17 cellular contexts compared by ENCODE assay signal in genomic region chr7:117092801-117093200, GRCh38.
DNase-seq lines count a peak whose midpoint lies in the region; ATAC-seq and TF ChIP-seq lines count a peak whose summit lies in the region.
"Had no signal": no experiment of that assay in that cellular context is flagged by ENCODE, and none has a peak within 500 bp of the region (broad histone marks: within the 10 kb centered on the region; RNA-seq: fewer than 3 reads in every experiment).

No MANE protein-coding gene starts in this region.

- CTCF ChIA-PET in AG04449 (lab: Yijun Ruan, JAX) = interaction anchor here (1.2 kb wide), 1 partner anchor 8 kb away, joined by 3 read pairs; no protein-coding TSS in a partner anchor

- H3K4me3 ChIP-seq in AG04449 (ENCODE audit: low read depth, low read length) = no peak overlapping the region
- H3K4me3 ChIP-seq: Peyer's patch had no signal

- no peak for TF ChIP-seq CTCF in AG04449 (IDR thresholded peaks at IDR 0.05; ENCODE audit: insufficient read depth, low read length, missing control alignments)

- POLR2A ChIA-PET in AG04449 (lab: Yijun Ruan, JAX) = no interaction called here

- no peak for ATAC-seq in HG03159 (IDR thresholded peaks at IDR 0.05; ENCODE audit: unreplicated experiment)
- ATAC-seq: CD8-positive, alpha-beta T cell had no signal

- DNase-seq in AG04449 (ENCODE audit: low read depth, low spot score) (peak; percentile 12), DMS 273 treated with DMSO at 0.1 percent for 48 hours (lab: John Stamatoyannopoulos, UW) (peak; percentile 66), NCI-H524 treated with DMSO at 0.1 percent for 48 hours (lab: John Stamatoyannopoulos, UW) (peak; percentile 46), fibroblast of peridontal ligament (ENCODE audit: extremely low read depth) (peak; percentile 56), kidney tubule cell (ENCODE audit: low spot score) (no peak), globus pallidus (ENCODE audit: low spot score) (no peak), superior temporal gyrus (ENCODE audit: extremely low spot score) (no peak)
- DNase-seq: BE2C; CD8-positive, alpha-beta T cell; H7; NCI-H146; NCI-H2081 treated with DMSO at 0.1 percent for 48 hours; NCI-H345; NCI-H748 treated with DMSO at 0.1 percent for 48 hours; Peyer's patch; SIG-M5 had no signal

Comparison
In these comparisons a context has a peak if more than half of its experiments do, and no peak if none do; other contexts are left out.
1. DNase-seq: peak in AG04449 (single experiment), DMS 273 treated with DMSO at 0.1 percent for 48 hours (single experiment), NCI-H524 treated with DMSO at 0.1 percent for 48 hours (single experiment) and fibroblast of peridontal ligament (single experiment); none in kidney tubule cell (single experiment), globus pallidus (single experiment) and superior temporal gyrus (single experiment).